Comparison of ENCODE assay signal across 16 cellular contexts in the genomic region with DNA sequence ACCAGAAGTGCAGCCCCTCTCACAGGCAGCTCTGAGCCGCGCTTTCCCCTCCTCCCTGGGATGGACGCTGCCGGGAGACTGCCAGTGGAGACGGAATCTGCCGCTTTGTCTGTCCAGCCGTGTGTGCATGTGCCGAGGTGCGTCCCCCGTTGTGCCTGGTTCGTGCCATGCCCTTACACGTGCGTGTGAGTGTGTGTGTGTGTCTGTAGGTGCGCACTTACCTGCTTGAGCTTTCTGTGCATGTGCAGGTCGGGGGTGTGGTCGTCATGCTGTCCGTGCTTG. TPM values are rescaled to one million over a fixed set of nuclear protein-coding genes. Genes with fewer than 3 reads are reported as not detected.
A peak's percentile ranks its signal among the peaks of the same experiment; 100 is the strongest.
DNase-seq lines count a peak whose midpoint lies in the region; ATAC-seq and TF ChIP-seq lines count a peak whose summit lies in the region.
"Had no signal": no experiment of that assay in that cellular context is flagged by ENCODE, and none has a peak within 500 bp of the region (broad histone marks: within the 10 kb centered on the region; RNA-seq: fewer than 3 reads in every experiment).

No MANE protein-coding gene starts in this region.

- no peaks in the 10 kb centered on the region for H3K79me2 ChIP-seq in SK-N-SH (ENCODE audit: insufficient read depth)

- H3K9me2 ChIP-seq in SK-N-SH, result no peaks in the 10 kb centered on the region

- no peaks in the 10 kb centered on the region for H3K27me3 Mint-ChIP-seq in WTC11 (ENCODE audit: low read depth)
- no peaks in the 10 kb centered on the region for H3K27me3 Mint-ChIP-seq in stimulated activated memory B cell treated with anti-CD40 and anti-IgM and Interleukin-4, amounts not matched to agents 10 μg/mL and 1 μg/mL and 100 μg/mL, for 72 hours
- H3K27me3 Mint-ChIP-seq: CD4-positive, CD25-positive, alpha-beta regulatory T cell had no signal

- H3K9ac ChIP-seq in SK-N-SH (no peak overlapping the region), mesenchymal stem cell (ENCODE audit: low read length) (peak overlapping the region; percentile 19)

- no peaks in the 10 kb centered on the region for H3K27me3 ChIP-seq in SK-N-SH (ENCODE audit: insufficient read depth)
- no peaks in the 10 kb centered on the region for H3K27me3 ChIP-seq in mesenchymal stem cell (ENCODE audit: control insufficient read depth in 1 of 2, insufficient read depth in 1 of 2, low read length in 2 of 2)
- no peaks in the 10 kb centered on the region for H3K27me3 ChIP-seq in psoas muscle (ENCODE audit: insufficient read depth in 3 of 3, low read length in 2 of 3)
- H3K27me3 ChIP-seq: BLaER1 treated with 17β-estradiol and CSF1 and Interleukin-3, amounts not matched to agents 10 nM and 100 nM had no signal

- H3F3A ChIP-seq in SK-N-SH (replicated peaks; ENCODE audit: insufficient read depth), result no peaks in the 10 kb centered on the region

- ATAC-seq in SK-N-SH treated with all-trans-retinoic acid at 6 μM for 48 hours, result no peak
- no peak for ATAC-seq in WTC11
- ATAC-seq in HG02610 (IDR thresholded peaks at IDR 0.05; ENCODE audit: unreplicated experiment), result no peak
- no peak for ATAC-seq in psoas muscle
- ATAC-seq in stimulated activated memory B cell treated with anti-CD40 and anti-IgM and Interleukin-4, amounts not matched to agents 10 μg/mL and 1 μg/mL and 100 μg/mL, for 72 hours, result no peak

- H2BK5ac ChIP-seq in mesenchymal stem cell (ENCODE audit: low read depth, low read length, poor library complexity, severe bottlenecking), result no peak overlapping the region

- no peak overlapping the region for H3K4ac ChIP-seq in mesenchymal stem cell (ENCODE audit: low read depth in 1 of 2, low read length in 2 of 2)

- peaks cover 3% of the 10 kb centered on the region for H3K4me1 Mint-ChIP-seq in WTC11
- H3K4me1 Mint-ChIP-seq in stimulated activated memory B cell treated with anti-CD40 and anti-IgM and Interleukin-4, amounts not matched to agents 10 μg/mL and 1 μg/mL and 100 μg/mL, for 72 hours, result peaks cover 6% of the 10 kb centered on the region

- intact Hi-C loops in psoas muscle (cut with DNase I), result no loop called here

- DNase-seq in SK-N-SH (no peak), WTC11 (ENCODE audit: low spot score) (no peak), mesenchymal stem cell (no peak), psoas muscle (no peak), NCI-H2107 (lab: John Stamatoyannopoulos, UW) (no peak)
- DNase-seq: CD4-positive, CD25-positive, alpha-beta regulatory T cell; DMS 273 treated with DMSO at 0.1 percent for 48 hours; H9; KG1 had no signal

- H3K4me3 Mint-ChIP-seq in WTC11, result no peak overlapping the region
- no peak overlapping the region for H3K4me3 Mint-ChIP-seq in stimulated activated memory B cell treated with anti-CD40 and anti-IgM and Interleukin-4, amounts not matched to agents 10 μg/mL and 1 μg/mL and 100 μg/mL, for 72 hours
- H3K4me3 Mint-ChIP-seq: CD4-positive, CD25-positive, alpha-beta regulatory T cell; GM23338; H9; IgD-negative memory B cell had no signal

- H4K91ac ChIP-seq in mesenchymal stem cell (ENCODE audit: low read length), result peak overlapping the region; percentile 56

- H3K27ac ChIP-seq in SK-N-SH (ENCODE audit: low read depth in 2 of 2, low read length in 1 of 2), result peak overlapping the region in 1 of 2 experiments; percentile 30; a peak in 1 of 4 replicates
- no peak overlapping the region for H3K27ac ChIP-seq in mesenchymal stem cell (ENCODE audit: low read length, poor library complexity, severe bottlenecking)
- no peak overlapping the region for H3K27ac ChIP-seq in psoas muscle
- H3K27ac ChIP-seq: 22Rv1 had no signal

- no peaks in the 10 kb centered on the region for H3K9me3 Mint-ChIP-seq in WTC11
- H3K9me3 Mint-ChIP-seq in stimulated activated memory B cell treated with anti-CD40 and anti-IgM and Interleukin-4, amounts not matched to agents 10 μg/mL and 1 μg/mL and 100 μg/mL, for 72 hours, result no peaks in the 10 kb centered on the region
- H3K9me3 Mint-ChIP-seq: CD4-positive, CD25-positive, alpha-beta regulatory T cell; GM23338; H9; IgD-negative memory B cell had no signal

- 90% methylated on average over 11 of the region's 17 CpGs for WGBS in SK-N-SH (ENCODE audit: low lambda C conversion rate)
- WGBS in mesenchymal stem cell, result 100% methylated on average over 12 of the region's 17 CpGs
- 93 to 100% (median 95%) methylated on average over 17 of the region's 17 CpGs for WGBS in psoas muscle, 3 donors

- no peak overlapping the region for H3K23ac ChIP-seq in mesenchymal stem cell (ENCODE audit: low read length in 2 of 2)

- no peak overlapping the region for H3K27ac Mint-ChIP-seq in WTC11
- H3K27ac Mint-ChIP-seq in stimulated activated memory B cell treated with anti-CD40 and anti-IgM and Interleukin-4, amounts not matched to agents 10 μg/mL and 1 μg/mL and 100 μg/mL, for 72 hours, result no peak overlapping the region
- H3K27ac Mint-ChIP-seq: CD4-positive, CD25-positive, alpha-beta regulatory T cell; IgD-negative memory B cell had no signal

- H3K79me1 ChIP-seq in mesenchymal stem cell (replicated peaks; ENCODE audit: low read length, poor library complexity, severe bottlenecking), result peaks cover 4% of the 10 kb centered on the region

- no peak overlapping the region for H2AK5ac ChIP-seq in mesenchymal stem cell (ENCODE audit: low read length, severe bottlenecking)

- H2BK15ac ChIP-seq in mesenchymal stem cell (ENCODE audit: low read depth, poor library complexity, severe bottlenecking), result no peak overlapping the region

- H3K14ac ChIP-seq in mesenchymal stem cell (ENCODE audit: low read length in 2 of 2), result no peak overlapping the region

- no peak overlapping the region for H2BK120ac ChIP-seq in mesenchymal stem cell (ENCODE audit: low read depth, low read length)

- no peak overlapping the region for H2AFZ ChIP-seq in SK-N-SH (ENCODE audit: low read depth)
- H2AFZ ChIP-seq in mesenchymal stem cell (ENCODE audit: low read depth, low read length), result no peak overlapping the region
- H2AFZ ChIP-seq: GM23338 had no signal

- TF ChIP-seq CTCF in SK-N-SH (IDR thresholded peaks at IDR 0.05) (no peak), WTC11 (IDR thresholded peaks at IDR 0.05) (no peak), psoas muscle (IDR thresholded peaks at IDR 0.05) (no peak)

- no peak overlapping the region for H4K8ac ChIP-seq in mesenchymal stem cell (ENCODE audit: low read length)

- no peaks in the 10 kb centered on the region for H4K20me1 ChIP-seq in SK-N-SH (ENCODE audit: insufficient read depth)

- POLR2A ChIA-PET in SK-N-SH (lab: Yijun Ruan, JAX) (no interaction called here), WTC11 (lab: Charles Lee) (no interaction called here)

- peaks cover 3 to 6% of the 10 kb centered on the region in 2 experiments; a peak in 2 of 4 replicates for H3K4me1 ChIP-seq in SK-N-SH (ENCODE audit: control insufficient read depth in 1 of 2, insufficient read depth in 2 of 2, low read depth in 1 of 2, low read length in 1 of 2)
- H3K4me1 ChIP-seq in mesenchymal stem cell (ENCODE audit: control insufficient read depth, insufficient read depth, low read depth, low read length), result peaks cover 6% of the 10 kb centered on the region
- no peaks in the 10 kb centered on the region for H3K4me1 ChIP-seq in psoas muscle

- peaks cover 7% of the 10 kb centered on the region for H3K36me3 Mint-ChIP-seq in WTC11
- H3K36me3 Mint-ChIP-seq in stimulated activated memory B cell treated with anti-CD40 and anti-IgM and Interleukin-4, amounts not matched to agents 10 μg/mL and 1 μg/mL and 100 μg/mL, for 72 hours, result peaks cover 8% of the 10 kb centered on the region
- H3K36me3 Mint-ChIP-seq: IgD-negative memory B cell had no signal

- CTCF ChIA-PET in SK-N-SH (lab: Yijun Ruan, JAX) (interaction anchor here (1.3 to 21.4 kb wide), 7 partner anchors 9 to 112 kb away, joined by 3 to 608 read pairs (median 17); no protein-coding TSS in a partner anchor), WTC11 (lab: Charles Lee) (interaction anchor here (0.9 to 38.0 kb wide), 5 partner anchors 9 to 88 kb away, joined by 3 to 1431 read pairs (median 10); a partner anchor contains a TSS)

- TF ChIP-seq EP300 in SK-N-SH (IDR thresholded peaks at IDR 0.05; ENCODE audit: borderline replicate concordance in 1 of 2, low read depth in 1 of 2, low read length in 1 of 2), result no peak

- H3K9me3 ChIP-seq in SK-N-SH (no peaks in the 10 kb centered on the region), mesenchymal stem cell (ENCODE audit: control insufficient read depth, low read length) (no peaks in the 10 kb centered on the region), psoas muscle (no peaks in the 10 kb centered on the region)
- H3K9me3 ChIP-seq: BLaER1 treated with 17β-estradiol and CSF1 and Interleukin-3, amounts not matched to agents 10 nM and 100 nM had no signal

- H3K4me3 ChIP-seq in SK-N-SH (ENCODE audit: low read depth in 2 of 2, low read length in 1 of 2), result no peak overlapping the region
- no peak overlapping the region for H3K4me3 ChIP-seq in mesenchymal stem cell (ENCODE audit: insufficient read depth in 1 of 2, low read depth in 1 of 2, low read length in 2 of 2)
- H3K4me3 ChIP-seq in psoas muscle, result no peak overlapping the region
- H3K4me3 ChIP-seq: BLaER1 treated with 17β-estradiol and CSF1 and Interleukin-3, amounts not matched to agents 10 nM and 100 nM; GM23338 had no signal

- TF ChIP-seq RAD21 in SK-N-SH (IDR thresholded peaks at IDR 0.05; ENCODE audit: low read length), result no peak

- peak overlapping the region in 1 of 2 experiments; percentile 58 for H2BK12ac ChIP-seq in mesenchymal stem cell (ENCODE audit: low read length in 2 of 2)

- peak overlapping the region; percentile 33; the same call in 1 of the 2 replicates for H3K4me2 ChIP-seq in SK-N-SH
- H3K4me2 ChIP-seq in mesenchymal stem cell (ENCODE audit: low read length, poor library complexity, severe bottlenecking), result no peak overlapping the region
- H3K4me2 ChIP-seq: BLaER1 treated with 17β-estradiol and CSF1 and Interleukin-3, amounts not matched to agents 10 nM and 100 nM; GM23338 had no signal

- peak overlapping the region in 1 of 2 experiments; percentile 42 for H3K18ac ChIP-seq in mesenchymal stem cell (ENCODE audit: low read depth in 1 of 2, low read length in 2 of 2)

- H3K36me3 ChIP-seq in SK-N-SH (replicated peaks in 1 of 2; ENCODE audit: control insufficient read depth in 1 of 2, insufficient read depth in 2 of 2, low read length in 1 of 2) (peaks cover 2 to 16% of the 10 kb centered on the region in 2 experiments), mesenchymal stem cell (ENCODE audit: control insufficient read depth in 1 of 2, insufficient read depth in 2 of 2, low read depth in 1 of 2, low read length in 2 of 2) (peaks cover 32 to 83% of the 10 kb centered on the region in 2 experiments), psoas muscle (ENCODE audit: insufficient read depth in 1 of 2, low read depth in 1 of 2) (peaks cover 0 to 79% of the 10 kb centered on the region in 2 donors)

RNA-seq across cellular contexts. Expression of a gene that starts 12.3 kb away (rescaled TPM):
- 1.7 and 2.4 TPM in 2 replicates for polyA plus RNA-seq in SK-N-SH (2012; rRNA removed)
- polyA plus RNA-seq in SK-N-SH (2012; cell fraction: cytosol; rRNA removed), result 1.0 and 1.6 TPM in 2 replicates
- polyA plus RNA-seq in SK-N-SH (2012; cell fraction: nucleus; rRNA removed), result 4.9 TPM in 2 replicates
- 5.5 to 7.1 TPM (median 6.1 TPM) in 3 replicates for total RNA-seq in WTC11 (2021)
- 17.3 TPM for polyA plus RNA-seq in mesenchymal stem cell (2013, experiment 1 of 2)
- polyA plus RNA-seq in mesenchymal stem cell (2013, experiment 2 of 2), result 17.8 TPM
- total RNA-seq in psoas muscle, result 10 to 100 TPM in 3 of 4 donors, 1 to 10 TPM in 1; 8.0 to 12.8 (median 11.5) TPM
- 1 to 10 TPM; 5.5 to 9.6 (median 6.8) TPM for polyA plus RNA-seq in psoas muscle

RNA-seq across cellular contexts. Expression of a gene that starts 43.0 kb away (rescaled TPM):
- 12.1 and 13.5 TPM in 2 replicates for polyA plus RNA-seq in SK-N-SH (2012; rRNA removed)
- 8.3 and 10.4 TPM in 2 replicates for polyA plus RNA-seq in SK-N-SH (2012; cell fraction: cytosol; rRNA removed)
- polyA plus RNA-seq in SK-N-SH (2012; cell fraction: nucleus; rRNA removed), result 11.1 and 12.7 TPM in 2 replicates
- 20.9 to 24.1 TPM (median 22.3 TPM) in 3 replicates for total RNA-seq in WTC11 (2021)
- 13.6 TPM for polyA plus RNA-seq in mesenchymal stem cell (2013, experiment 1 of 2)
- polyA plus RNA-seq in mesenchymal stem cell (2013, experiment 2 of 2), result 13.2 TPM
- 10 to 100 TPM; 10.5 to 16.6 (median 14.0) TPM for total RNA-seq in psoas muscle
- polyA plus RNA-seq in psoas muscle, result 10 to 100 TPM in 1 of 3 donors, 1 to 10 TPM in 2; 5.8 to 14.9 (median 6.0) TPM

RNA-seq across cellular contexts. Expression of a gene that starts 56.8 kb away (rescaled TPM):
- polyA plus RNA-seq in SK-N-SH (2012; rRNA removed) (75.2 and 120 TPM in 2 replicates), psoas muscle (10 to 100 TPM; 35.5 to 74.0 (median 50.2) TPM)
- polyA plus RNA-seq in SK-N-SH (2012; cell fraction: cytosol; rRNA removed), result 17.7 and 20.0 TPM in 2 replicates
- 429 and 610 TPM in 2 replicates for polyA plus RNA-seq in SK-N-SH (2012; cell fraction: nucleus; rRNA removed)
- total RNA-seq in WTC11 (2021) (19.2 to 26.9 TPM (median 22.0 TPM) in 3 replicates), psoas muscle (10 to 100 TPM; 17.5 to 92.8 (median 56.9) TPM)
- 59.6 TPM for polyA plus RNA-seq in mesenchymal stem cell (2013, experiment 1 of 2)
- polyA plus RNA-seq in mesenchymal stem cell (2013, experiment 2 of 2), result 43.8 TPM
